ENCODE assay signal across 8 cellular contexts in the genomic region with DNA sequence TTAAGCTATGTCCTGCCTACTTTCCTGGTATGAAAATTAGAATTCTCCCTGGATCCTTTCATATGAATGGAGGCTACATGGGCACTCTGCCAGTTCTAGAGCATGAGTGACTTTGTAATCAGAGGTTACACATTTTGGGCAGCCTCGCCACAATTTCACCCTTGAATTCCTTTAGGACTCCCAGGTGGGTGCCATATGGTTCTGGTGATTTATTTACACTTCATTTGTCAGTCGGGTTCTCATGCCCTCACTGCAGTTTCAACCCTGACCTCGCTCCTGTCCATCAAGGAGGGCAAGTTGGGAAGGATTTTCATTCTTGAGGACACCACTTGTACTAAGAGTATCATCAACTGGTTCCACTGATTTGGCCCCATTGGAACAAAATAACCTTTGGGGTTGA. TPM values are rescaled to one million over a fixed set of nuclear protein-coding genes. Genes with fewer than 3 reads are reported as not detected.
DNase-seq lines count a peak whose midpoint lies in the region; FAIRE-seq and TF ChIP-seq lines count a peak whose summit lies in the region.
"Not testable (repeated sequence)": the region's sequence is repeated elsewhere in the genome, so short reads cannot be mapped to it uniquely, and the experiment has no call there.

No MANE protein-coding gene starts in this region.

- not testable (repeated sequence) for H3K9me3 ChIP-seq in adrenal gland (replicated peaks in 1 of 3)

- peak; percentile 93 for FAIRE-seq in urothelium cell line (lab: Jason Lieb, UNC)

- intact Hi-C loops in adrenal gland (cut with DNase I): loop anchor here in 1 of 2 donors (5.0 kb wide), 1 partner anchor 43 kb away; a partner anchor contains a TSS

- H3K27me3 ChIP-seq in adrenal gland: not testable (repeated sequence)

- H3K27ac ChIP-seq in adrenal gland: peak overlapping the region in 3 of 5 donors; percentile 39 to 78 (median 68)

- H3K36me3 ChIP-seq in adrenal gland (replicated peaks in 1 of 2): not testable (repeated sequence)

- DNase-seq in DMS79 (lab: John Stamatoyannopoulos, UW) (peak; percentile 26), NCI-H1694 (lab: John Stamatoyannopoulos, UW) (peak; percentile 79), NCI-H2171 treated with DMSO at 0.1 percent for 48 hours (lab: John Stamatoyannopoulos, UW) (peak; percentile 87), NCI-H446 treated with DMSO at 0.1 percent for 48 hours (lab: John Stamatoyannopoulos, UW) (peak; percentile 61), NCI-H69 (lab: John Stamatoyannopoulos, UW) (peak; percentile 81), cerebellum (ENCODE audit: low spot score) (peak; percentile 29)
- not testable (repeated sequence) for DNase-seq in adrenal gland; urothelium cell line (ENCODE audit: low spot score)

- 51 to 63% (median 59%) methylated on average over 3 of the region's 3 CpGs for WGBS in adrenal gland, 4 donors

- H3K4me3 ChIP-seq in adrenal gland: not testable (repeated sequence)

- TF ChIP-seq POLR2A in adrenal gland (IDR thresholded peaks at IDR 0.05): not testable (repeated sequence)

- H3K4me1 ChIP-seq in adrenal gland (replicated peaks in 1 of 2): peaks cover 16 to 18% of the 10 kb centered on the region in 2 donors

- not testable (repeated sequence) for TF ChIP-seq CTCF in adrenal gland (IDR thresholded peaks at IDR 0.05)

RNA-seq across cellular contexts. Expression of a gene that starts 41.9 kb away (rescaled TPM):
- total RNA-seq in adrenal gland (10 to 100 TPM; 26.6 to 96.3 (median 51.4) TPM), cerebellum (131 TPM)
- polyA plus RNA-seq in adrenal gland: 10 to 100 TPM; 12.7 to 44.2 (median 15.3) TPM
